In genomic region chr11:46845440-46845739, GRCh38 we compare ENCODE assay signal across 8 cellular contexts. TPM values are rescaled to one million over a fixed set of nuclear protein-coding genes. Genes with fewer than 3 reads are reported as not detected.
DNase-seq lines count a peak whose midpoint lies in the region; ATAC-seq and TF ChIP-seq lines count a peak whose summit lies in the region.

No MANE protein-coding gene starts in this region.

- no peak for ATAC-seq in GM21381 (IDR thresholded peaks at IDR 0.05; ENCODE audit: unreplicated experiment)
- no peak for ATAC-seq in GM18868 (IDR thresholded peaks at IDR 0.05; ENCODE audit: unreplicated experiment)

- H3K79me2 ChIP-seq in osteoblast (ENCODE audit: insufficient read depth, low read length), result peaks cover 56% of the 10 kb centered on the region

- H2AFZ ChIP-seq in osteoblast (ENCODE audit: low read length), result peak overlapping the region; percentile 86

- H3K4me3 ChIP-seq in GM12865 (ENCODE audit: low read depth, low read length) (peak overlapping the region; percentile 74), endocrine pancreas (ENCODE audit: control insufficient read depth, insufficient read depth, low read length) (peak overlapping the region; percentile 69), osteoblast (ENCODE audit: insufficient read depth, low read length) (peak overlapping the region; percentile 87)

- H3K4me1 ChIP-seq in endocrine pancreas (ENCODE audit: control insufficient read depth, insufficient read depth, low read length) (peaks cover 4% of the 10 kb centered on the region), osteoblast (ENCODE audit: insufficient read depth, low read length) (peaks cover 10% of the 10 kb centered on the region)

- no peak for TF ChIP-seq CTCF in GM12865 (IDR thresholded peaks at IDR 0.05; ENCODE audit: insufficient read depth, low read depth, low read length, missing control alignments)
- TF ChIP-seq CTCF in osteoblast (IDR thresholded peaks at IDR 0.05; ENCODE audit: extremely low read depth, low read depth, low read length), result no peak

- H3K27ac ChIP-seq in osteoblast (ENCODE audit: low read depth, low read length), result peak overlapping the region; percentile 65

- DNase-seq in GM12865 (ENCODE audit: low read depth) (no peak), NCI-H146 (lab: John Stamatoyannopoulos, UW) (peak; percentile 87), osteoblast (ENCODE audit: insufficient read length, low spot score, missing footprints) (no peak), GOT3 (lab: John Stamatoyannopoulos, UW) (no peak)
- no peak for DNase-seq in stimulated activated CD4-positive, alpha-beta T cell treated with anti-CD3 and anti-CD28 coated beads, Interleukin-4, amount 100 ng/mL, for 1 hour

- H3K27me3 ChIP-seq in endocrine pancreas (ENCODE audit: control insufficient read depth, insufficient read depth, low read length) (no peaks in the 10 kb centered on the region), osteoblast (ENCODE audit: insufficient read depth, low read length) (no peaks in the 10 kb centered on the region)

- peak overlapping the region; percentile 86 for H3K4me2 ChIP-seq in osteoblast (ENCODE audit: insufficient read depth, low read length)

- no peaks in the 10 kb centered on the region for H3K9me3 ChIP-seq in endocrine pancreas (ENCODE audit: control insufficient read depth, low read length)
- no peaks in the 10 kb centered on the region for H3K9me3 ChIP-seq in osteoblast (ENCODE audit: low read depth, low read length)

- H3K36me3 ChIP-seq in endocrine pancreas (ENCODE audit: control insufficient read depth, insufficient read depth, low read length) (no peaks in the 10 kb centered on the region), osteoblast (ENCODE audit: insufficient read depth, low read length) (peaks cover 2% of the 10 kb centered on the region)

- H3K9ac ChIP-seq in endocrine pancreas (ENCODE audit: control insufficient read depth, insufficient read depth, low read length), result peak overlapping the region; percentile 62

- H4K20me1 ChIP-seq in osteoblast (ENCODE audit: insufficient read depth, low read length), result peaks cover 3% of the 10 kb centered on the region

RNA-seq across cellular contexts. Expression of gene CKAP5, which starts 0.7 kb away (rescaled TPM):
- 52.7 and 56.5 TPM in 2 replicates for total RNA-seq in osteoblast
